ENCODE assay signal across 11 cellular contexts in genomic region chr5:119360905-119361605, GRCh38. TPM values are rescaled to one million over a fixed set of nuclear protein-coding genes. Genes with fewer than 3 reads are reported as not detected.
DNase-seq lines count a peak whose midpoint lies in the region; ATAC-seq and TF ChIP-seq lines count a peak whose summit lies in the region.
"Had no signal": no experiment of that assay in that cellular context is flagged by ENCODE, and none has a peak within 500 bp of the region (broad histone marks: within the 10 kb centered on the region; RNA-seq: fewer than 3 reads in every experiment).

No MANE protein-coding gene starts in this region.

- H3K9me2 ChIP-seq in hepatocyte (replicated peaks; ENCODE audit: insufficient read depth), result no peaks in the 10 kb centered on the region

- no peaks in the 10 kb centered on the region for H3K36me3 ChIP-seq in hepatocyte (replicated peaks; ENCODE audit: insufficient read depth, low read depth)
- H3K36me3 ChIP-seq in suprapubic skin, result no peaks in the 10 kb centered on the region

- peak overlapping the region; percentile 97 for H3K27ac Mint-ChIP-seq in activated CD8-positive, alpha-beta T cell treated with anti-CD3 and anti-CD28 coated beads for 36 hours

- intact Hi-C loops in activated CD8-positive, alpha-beta T cell treated with anti-CD3 and anti-CD28 coated beads for 36 hours (cut with micrococcal nuclease), result no loop called here

- no peak for TF ChIP-seq POLR2A in suprapubic skin (IDR thresholded peaks at IDR 0.05)

- H2AFZ ChIP-seq in hepatocyte, result no peak overlapping the region

- no peaks in the 10 kb centered on the region for H3K9me3 ChIP-seq in hepatocyte (ENCODE audit: low read depth)
- no peaks in the 10 kb centered on the region for H3K9me3 ChIP-seq in suprapubic skin
- H3K9me3 ChIP-seq: psoas muscle had no signal

- no peak for DNase-seq in activated T-cell treated with anti-CD3 and anti-CD28 coated beads, Interleukin-2, amount 50 U/mL, for 4 hours
- DNase-seq in activated T-cell treated with anti-CD3 and anti-CD28 coated beads for 4 hours, result no peak
- DNase-seq in activated CD8-positive, alpha-beta T cell treated with anti-CD3 and anti-CD28 coated beads for 36 hours, result no peak
- no peak for DNase-seq in hepatocyte (ENCODE audit: low spot score)
- no peak for DNase-seq in suprapubic skin (ENCODE audit: low spot score in 2 of 2)
- DNase-seq in SKM-1 treated with dmso at 0.1 percent for 144 hours (lab: John Stamatoyannopoulos, UW; ENCODE audit: unreplicated experiment), result no peak
- no peak for DNase-seq in NCI-H187 treated with DMSO at 0.1 percent for 48 hours (lab: John Stamatoyannopoulos, UW)
- DNase-seq: AML-193, NCI-H1105 treated with DMSO at 0.1 percent for 48 hours, psoas muscle had no signal

- CTCF ChIA-PET in activated CD8-positive, alpha-beta T cell treated with anti-CD3 and anti-CD28 coated beads for 36 hours (lab: Charles Lee), result interaction anchor here (0.6 to 4.7 kb wide), 8 partner anchors 10 to 373 kb away, joined by 3 to 29 read pairs (median 3); partner anchors contain the start of gene DTWD2

- H3K36me3 Mint-ChIP-seq in activated T-cell treated with anti-CD3 and anti-CD28 coated beads, Interleukin-2, amount 50 U/mL, for 4 hours (ENCODE audit: insufficient read depth), result peaks cover 87% of the 10 kb centered on the region
- peaks cover 90% of the 10 kb centered on the region for H3K36me3 Mint-ChIP-seq in activated CD8-positive, alpha-beta T cell treated with anti-CD3 and anti-CD28 coated beads for 36 hours (ENCODE audit: low read depth)

- ATAC-seq in activated T-cell treated with anti-CD3 and anti-CD28 coated beads, Interleukin-2, amount 50 U/mL, for 4 hours, result no peak
- no peak for ATAC-seq in activated CD8-positive, alpha-beta T cell treated with anti-CD3 and anti-CD28 coated beads for 36 hours
- no peak for ATAC-seq in GM18502 (IDR thresholded peaks at IDR 0.05; ENCODE audit: poor library complexity, unreplicated experiment)
- ATAC-seq: psoas muscle had no signal

- H3K4me1 ChIP-seq in hepatocyte (ENCODE audit: insufficient read depth) (peaks cover 16% of the 10 kb centered on the region), suprapubic skin (peaks cover 60% of the 10 kb centered on the region)
- H3K4me1 ChIP-seq: psoas muscle had no signal

- peaks cover 75% of the 10 kb centered on the region for H3K79me2 ChIP-seq in hepatocyte

- POLR2A ChIA-PET in activated CD8-positive, alpha-beta T cell treated with anti-CD3 and anti-CD28 coated beads for 36 hours (lab: Charles Lee), result interaction anchor here (0.7 to 12.8 kb wide), 7 partner anchors 9 to 106 kb away, joined by 3 to 147 read pairs (median 5); no protein-coding TSS in a partner anchor

- H3K4me1 Mint-ChIP-seq in activated T-cell treated with anti-CD3 and anti-CD28 coated beads, Interleukin-2, amount 50 U/mL, for 4 hours (ENCODE audit: low read depth), result peaks cover 76% of the 10 kb centered on the region
- H3K4me1 Mint-ChIP-seq in activated CD8-positive, alpha-beta T cell treated with anti-CD3 and anti-CD28 coated beads for 36 hours (ENCODE audit: low read depth), result peaks cover 72% of the 10 kb centered on the region

- H4K20me1 ChIP-seq in hepatocyte (ENCODE audit: insufficient read depth, poor library complexity, severe bottlenecking), result no peaks in the 10 kb centered on the region

- no peak overlapping the region for H3K4me2 ChIP-seq in hepatocyte

- peak overlapping the region; percentile 18 for H3K27ac ChIP-seq in hepatocyte
- H3K27ac ChIP-seq in suprapubic skin, result peak overlapping the region; percentile 49
- H3K27ac ChIP-seq: psoas muscle had no signal

- no peak for TF ChIP-seq CTCF in activated CD8-positive, alpha-beta T cell treated with anti-CD3 and anti-CD28 coated beads for 36 hours (IDR thresholded peaks at IDR 0.05)
- TF ChIP-seq CTCF in hepatocyte (IDR thresholded peaks at IDR 0.05; ENCODE audit: poor library complexity) (no peak), suprapubic skin (IDR thresholded peaks at IDR 0.05) (no peak)

- no peaks in the 10 kb centered on the region for H3K27me3 Mint-ChIP-seq in activated T-cell treated with anti-CD3 and anti-CD28 coated beads, Interleukin-2, amount 50 U/mL, for 4 hours (ENCODE audit: low read depth)
- H3K27me3 Mint-ChIP-seq in activated CD8-positive, alpha-beta T cell treated with anti-CD3 and anti-CD28 coated beads for 36 hours, result no peaks in the 10 kb centered on the region

- peak overlapping the region; percentile 100 for H3K4me3 Mint-ChIP-seq in activated T-cell treated with anti-CD3 and anti-CD28 coated beads, Interleukin-2, amount 50 U/mL, for 4 hours
- H3K4me3 Mint-ChIP-seq in activated CD8-positive, alpha-beta T cell treated with anti-CD3 and anti-CD28 coated beads for 36 hours, result peak overlapping the region; percentile 98

- no peak for TF ChIP-seq EP300 in suprapubic skin (IDR thresholded peaks at IDR 0.05)

- H3K4me3 ChIP-seq in hepatocyte (no peak overlapping the region), suprapubic skin (no peak overlapping the region)
- H3K4me3 ChIP-seq: psoas muscle had no signal

- peaks cover 4% of the 10 kb centered on the region for H3K9me3 Mint-ChIP-seq in activated T-cell treated with anti-CD3 and anti-CD28 coated beads, Interleukin-2, amount 50 U/mL, for 4 hours
- H3K9me3 Mint-ChIP-seq in activated CD8-positive, alpha-beta T cell treated with anti-CD3 and anti-CD28 coated beads for 36 hours, result peaks cover 1% of the 10 kb centered on the region

- 82% methylated on average over 6 of the region's 6 CpGs for WGBS in hepatocyte (ENCODE audit: low lambda C conversion rate, missing lambda C conversion rate)
- 84% methylated on average over 6 of the region's 6 CpGs for WGBS in suprapubic skin

- H3K27me3 ChIP-seq in hepatocyte (no peaks in the 10 kb centered on the region), suprapubic skin (no peaks in the 10 kb centered on the region)

RNA-seq across cellular contexts. Expression of gene TNFAIP8, which starts 5.2 kb away (rescaled TPM):
- total RNA-seq in activated T-cell treated with anti-CD3 and anti-CD28 coated beads, Interleukin-2, amount 50 U/mL, for 4 hours, result 100 to 1,000 TPM; 275 to 314 (median 282) TPM
- 100 to 1,000 TPM; 135 to 141 TPM for total RNA-seq in activated CD8-positive, alpha-beta T cell treated with anti-CD3 and anti-CD28 coated beads for 36 hours
- total RNA-seq in hepatocyte, result 33.9 and 37.6 TPM in 2 replicates
- polyA plus RNA-seq in hepatocyte, result 18.3 and 23.4 TPM in 2 replicates
- 10 to 100 TPM; 37.2 to 49.1 (median 43.3) TPM for total RNA-seq in suprapubic skin
